Comparison of ENCODE assay signal across 9 cellular contexts in genomic region chr17:82271401-82271800, GRCh38. TPM values are rescaled to one million over a fixed set of nuclear protein-coding genes. Genes with fewer than 3 reads are reported as not detected.
DNase-seq lines count a peak whose midpoint lies in the region; TF ChIP-seq lines count a peak whose summit lies in the region.
"Had no signal": no experiment of that assay in that cellular context is flagged by ENCODE, and none has a peak within 500 bp of the region (broad histone marks: within the 10 kb centered on the region; RNA-seq: fewer than 3 reads in every experiment).

No MANE protein-coding gene starts in this region.

- H3K9me3 Mint-ChIP-seq in activated T-cell treated with anti-CD3 and anti-CD28 coated beads, Interleukin-2, amount 50 U/mL, for 24 hours, result no peaks in the 10 kb centered on the region
- no peaks in the 10 kb centered on the region for H3K9me3 Mint-ChIP-seq in activated naive CD8-positive, alpha-beta T cell treated with anti-CD3 and anti-CD28 coated beads for 36 hours

- peak overlapping the region; percentile 93 for H3K4me3 Mint-ChIP-seq in activated T-cell treated with anti-CD3 and anti-CD28 coated beads, Interleukin-2, amount 50 U/mL, for 24 hours
- H3K4me3 Mint-ChIP-seq in activated naive CD8-positive, alpha-beta T cell treated with anti-CD3 and anti-CD28 coated beads for 36 hours, result peak overlapping the region; percentile 91

- no peak for TF ChIP-seq POLR2A in stomach (IDR thresholded peaks at IDR 0.05)

- peaks cover 63% of the 10 kb centered on the region for H3K4me1 Mint-ChIP-seq in activated T-cell treated with anti-CD3 and anti-CD28 coated beads, Interleukin-2, amount 50 U/mL, for 24 hours (ENCODE audit: low read depth)
- H3K4me1 Mint-ChIP-seq in activated naive CD8-positive, alpha-beta T cell treated with anti-CD3 and anti-CD28 coated beads for 36 hours, result peaks cover 58% of the 10 kb centered on the region

- TF ChIP-seq CTCF in stomach (IDR thresholded peaks at IDR 0.05), result no peak

- peaks cover 16% of the 10 kb centered on the region for H3K4me1 ChIP-seq in iPS-20b (ENCODE audit: insufficient read depth, low read length)
- peaks cover 72 to 82% (median 79%) of the 10 kb centered on the region in 4 donors for H3K4me1 ChIP-seq in stomach

- TF ChIP-seq EP300 in stomach (IDR thresholded peaks at IDR 0.05), result no peak

- no peak for DNase-seq in activated T-cell treated with anti-CD3 and anti-CD28 coated beads, Interleukin-2, amount 50 U/mL, for 24 hours
- DNase-seq in activated T-cell treated with anti-CD3 and anti-CD28 coated beads, Interleukin-2, amount 50 U/mL, for 1 hour, result no peak
- DNase-seq in activated naive CD8-positive, alpha-beta T cell treated with anti-CD3 and anti-CD28 coated beads for 36 hours, result no peak
- DNase-seq in stomach (no peak), GDM1 (lab: John Stamatoyannopoulos, UW) (no peak), NCI-H82 (lab: John Stamatoyannopoulos, UW) (no peak)
- DNase-seq in stimulated activated CD4-positive, alpha-beta T cell treated with anti-CD3 and anti-CD28 coated beads, Interleukin-15, amount 100 ng/mL, for 24 hours, result no peak
- DNase-seq: C1 segment of cervical spinal cord had no signal

- H3K4me3 ChIP-seq in iPS-20b (ENCODE audit: low read length), result peak overlapping the region; percentile 70
- H3K4me3 ChIP-seq in stomach, result peak overlapping the region in 2 of 4 donors; percentile 63 to 75

- H3K27ac Mint-ChIP-seq in activated T-cell treated with anti-CD3 and anti-CD28 coated beads, Interleukin-2, amount 50 U/mL, for 24 hours, result peak overlapping the region; percentile 94
- H3K27ac Mint-ChIP-seq in activated naive CD8-positive, alpha-beta T cell treated with anti-CD3 and anti-CD28 coated beads for 36 hours, result peak overlapping the region; percentile 96

- H3K9me3 ChIP-seq in iPS-20b (ENCODE audit: insufficient read depth, low read depth, low read length) (no peaks in the 10 kb centered on the region), stomach (no peaks in the 10 kb centered on the region)

- no peak overlapping the region for H3K9ac ChIP-seq in iPS-20b (ENCODE audit: low read depth, low read length)

- H3K36me3 Mint-ChIP-seq in activated T-cell treated with anti-CD3 and anti-CD28 coated beads, Interleukin-2, amount 50 U/mL, for 24 hours (ENCODE audit: low read depth), result peaks cover 64% of the 10 kb centered on the region
- peaks cover 37% of the 10 kb centered on the region for H3K36me3 Mint-ChIP-seq in activated naive CD8-positive, alpha-beta T cell treated with anti-CD3 and anti-CD28 coated beads for 36 hours

- H3K27ac ChIP-seq in iPS-20b (ENCODE audit: low read length), result no peak overlapping the region
- peak overlapping the region in 4 of 5 donors; percentile 96 to 100 (median 99) for H3K27ac ChIP-seq in stomach

- H3K27me3 ChIP-seq in iPS-20b (ENCODE audit: insufficient read depth, low read length) (peaks cover 6% of the 10 kb centered on the region; the same call in 1 of the 2 replicates), stomach (no peaks in the 10 kb centered on the region)

- intact Hi-C loops in stomach (cut with DNase I; ENCODE audit: low total_unique reads), result no loop called here

- 58 to 68% (median 65%) methylated on average over 6 of the region's 6 CpGs for WGBS in stomach, 5 donors

- no peaks in the 10 kb centered on the region for H3K27me3 Mint-ChIP-seq in activated T-cell treated with anti-CD3 and anti-CD28 coated beads, Interleukin-2, amount 50 U/mL, for 24 hours
- no peaks in the 10 kb centered on the region for H3K27me3 Mint-ChIP-seq in activated naive CD8-positive, alpha-beta T cell treated with anti-CD3 and anti-CD28 coated beads for 36 hours

- H3K36me3 ChIP-seq in iPS-20b (ENCODE audit: insufficient read depth, low read depth, low read length) (peaks cover 47% of the 10 kb centered on the region), stomach (peaks cover 9 to 33% (median 23%) of the 10 kb centered on the region in 4 donors)

RNA-seq across cellular contexts. Expression of gene CSNK1D, which starts 2.1 kb away (rescaled TPM):
- 100 to 1,000 TPM; 110 to 115 TPM for total RNA-seq in activated naive CD8-positive, alpha-beta T cell treated with anti-CD3 and anti-CD28 coated beads for 36 hours
- total RNA-seq in stomach, result 100 to 1,000 TPM in 4 of 5 donors, 10 to 100 TPM in 1; 58.0 to 180 (median 140) TPM
- polyA plus RNA-seq in stomach, result 10 to 100 TPM; 55.9 to 66.7 (median 65.4) TPM

RNA-seq across cellular contexts. Expression of gene SLC16A3, which starts 42.6 kb away (rescaled TPM):
- total RNA-seq in activated naive CD8-positive, alpha-beta T cell treated with anti-CD3 and anti-CD28 coated beads for 36 hours, result 10 to 100 TPM; 75.8 to 79.3 TPM
- total RNA-seq in stomach, result 10 to 100 TPM; 29.2 to 87.9 (median 53.3) TPM
- 10 to 100 TPM in 2 of 3 donors, 1 to 10 TPM in 1; 4.9 to 39.8 (median 20.4) TPM for polyA plus RNA-seq in stomach

RNA-seq across cellular contexts. Expression of gene CD7, which starts 46.0 kb away (rescaled TPM):
- 100 to 1,000 TPM; 291 to 293 TPM for total RNA-seq in activated naive CD8-positive, alpha-beta T cell treated with anti-CD3 and anti-CD28 coated beads for 36 hours
- 1 to 10 TPM in 2 of 5 donors, not detected in 3; 2.0 to 4.3 TPM for total RNA-seq in stomach
- 1 to 10 TPM; 2.1 to 8.6 (median 3.7) TPM for polyA plus RNA-seq in stomach

RNA-seq across cellular contexts. Expression of gene CCDC57, which starts 58.8 kb away (rescaled TPM):
- total RNA-seq in activated naive CD8-positive, alpha-beta T cell treated with anti-CD3 and anti-CD28 coated beads for 36 hours, result 10 to 100 TPM; 59.5 to 65.1 TPM
- total RNA-seq in stomach, result 100 to 1,000 TPM in 1 of 5 donors, 10 to 100 TPM in 4; 43.9 to 166 (median 90.6) TPM
- polyA plus RNA-seq in stomach, result 10 to 100 TPM; 50.9 to 75.5 (median 72.5) TPM

Comparison
In these comparisons a context has a peak if more than half of its experiments do, and no peak if none do; other contexts are left out.
1. RNA of gene CD7, which starts 46.0 kb away (total RNA-seq): 291 to 293 TPM in activated naive CD8-positive, alpha-beta T cell treated with anti-CD3 and anti-CD28 coated beads for 36 hours; 2.0 to 4.3 TPM in stomach; every median in the first group is over 10 times any median in the second.